1 cellular context compared by ENCODE assay signal in the genomic region with DNA sequence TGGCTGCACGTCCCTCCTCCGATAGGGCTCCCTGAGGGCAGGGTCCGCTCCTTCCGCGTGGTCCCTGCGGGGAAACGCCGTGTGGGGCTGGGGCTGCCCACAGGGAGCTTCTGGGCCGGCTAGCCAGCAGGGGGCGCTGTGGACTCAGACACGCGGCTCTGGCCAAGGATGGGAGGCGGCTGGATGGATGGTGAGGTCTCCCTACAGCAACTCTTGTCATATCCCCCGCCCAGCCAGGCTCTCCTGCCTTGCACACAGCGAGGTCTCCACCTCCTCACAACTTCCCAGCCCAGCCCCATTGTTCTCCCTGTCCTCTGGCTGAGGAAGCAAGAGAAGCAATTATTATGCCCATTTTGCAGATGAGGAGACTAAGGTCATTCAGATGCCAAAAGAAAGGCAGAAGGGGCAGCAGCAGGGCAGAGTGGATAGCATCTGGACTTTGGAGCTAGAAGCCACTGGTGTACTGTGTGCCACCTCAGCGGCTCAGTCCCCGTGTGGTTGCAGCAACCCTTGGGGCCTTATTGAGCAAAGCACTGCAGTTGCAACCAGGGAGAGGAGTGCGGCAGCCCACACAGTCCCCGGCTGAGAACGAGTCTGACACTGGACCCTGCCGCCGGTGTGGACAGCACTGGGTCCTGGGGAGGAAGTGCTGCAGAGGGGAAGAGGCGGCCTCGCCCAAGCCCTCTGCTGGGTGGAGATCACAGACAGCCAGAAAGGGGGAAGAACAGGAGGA.
TF ChIP-seq lines count a peak whose summit lies in the region.

No MANE protein-coding gene starts in this region.

TF ChIP-seq in HepG2, 621 proteins besides CTCF, POLR2A, EP300 and RAD21 (continued from another document and continues in another):
- TF ChIP-seq, protein P1, sequence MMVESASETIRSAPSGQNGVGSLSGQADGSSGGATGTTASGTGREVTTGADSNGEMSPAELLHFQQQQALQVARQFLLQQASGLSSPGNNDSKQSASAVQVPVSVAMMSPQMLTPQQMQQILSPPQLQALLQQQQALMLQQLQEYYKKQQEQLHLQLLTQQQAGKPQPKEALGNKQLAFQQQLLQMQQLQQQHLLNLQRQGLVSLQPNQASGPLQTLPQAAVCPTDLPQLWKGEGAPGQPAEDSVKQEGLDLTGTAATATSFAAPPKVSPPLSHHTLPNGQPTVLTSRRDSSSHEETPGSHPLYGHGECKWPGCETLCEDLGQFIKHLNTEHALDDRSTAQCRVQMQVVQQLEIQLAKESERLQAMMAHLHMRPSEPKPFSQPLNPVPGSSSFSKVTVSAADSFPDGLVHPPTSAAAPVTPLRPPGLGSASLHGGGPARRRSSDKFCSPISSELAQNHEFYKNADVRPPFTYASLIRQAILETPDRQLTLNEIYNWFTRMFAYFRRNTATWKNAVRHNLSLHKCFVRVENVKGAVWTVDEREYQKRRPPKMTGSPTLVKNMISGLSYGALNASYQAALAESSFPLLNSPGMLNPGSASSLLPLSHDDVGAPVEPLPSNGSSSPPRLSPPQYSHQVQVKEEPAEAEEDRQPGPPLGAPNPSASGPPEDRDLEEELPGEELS (CRISPR knock-in tag; IDR thresholded peaks at IDR 0.05): no peak
- TF ChIP-seq NR1H2 (CRISPR knock-in tag; IDR thresholded peaks at IDR 0.05; ENCODE audit: borderline replicate concordance, low read depth) (no peak), ZKSCAN1 (IDR thresholded peaks at IDR 0.05; ENCODE audit: low read length) (no peak), FOXC1 (CRISPR knock-in tag; IDR thresholded peaks at IDR 0.05; ENCODE audit: borderline replicate concordance) (peak; percentile 88), MBNL3 (CRISPR knock-in tag; conservative IDR thresholded peaks at IDR 0.05) (no peak), GABPB1 (CRISPR knock-in tag; IDR thresholded peaks at IDR 0.05) (peak; percentile 60; the same call in 1 of the 2 replicates), CHCHD3 (CRISPR knock-in tag; IDR thresholded peaks at IDR 0.05) (no peak), NONO (IDR thresholded peaks at IDR 0.05) (no peak), NONO (CRISPR knock-in tag; conservative IDR thresholded peaks at IDR 0.05) (peak; percentile 67), ZNF124 (CRISPR knock-in tag; IDR thresholded peaks at IDR 0.05) (0 out of 2 replicates have a peak, but pooled peaks have one; percentile 51), TARDBP (CRISPR knock-in tag; IDR thresholded peaks at IDR 0.05) (peak; percentile 42; the same call in 1 of the 2 replicates), HOXA5 (CRISPR knock-in tag; IDR thresholded peaks at IDR 0.05) (no peak), TP53 (CRISPR knock-in tag; conservative IDR thresholded peaks at IDR 0.05) (no peak), KMT2A (CRISPR knock-in tag; IDR thresholded peaks at IDR 0.05) (peak; percentile 31; the same call in 1 of the 2 replicates), ZNF263 (CRISPR knock-in tag; IDR thresholded peaks at IDR 0.05) (no peak), ZNF326 (CRISPR knock-in tag; IDR thresholded peaks at IDR 0.05; ENCODE audit: borderline replicate concordance) (no peak), SAP130 (CRISPR knock-in tag; IDR thresholded peaks at IDR 0.05; ENCODE audit: low read depth) (no peak), TBX3 (IDR thresholded peaks at IDR 0.05; ENCODE audit: borderline replicate concordance) (no peak), KLF6 (CRISPR knock-in tag; IDR thresholded peaks at IDR 0.05) (no peak), ZBTB7A (CRISPR knock-in tag; IDR thresholded peaks at IDR 0.05) (no peak), ARNTL (CRISPR knock-in tag; IDR thresholded peaks at IDR 0.05) (no peak), TCF7 (IDR thresholded peaks at IDR 0.05; ENCODE audit: low read depth) (no peak), HNRNPK (IDR thresholded peaks at IDR 0.05; ENCODE audit: low read depth, low read length, poor library complexity, severe bottlenecking) (no peak), ZSCAN25 (CRISPR knock-in tag; IDR thresholded peaks at IDR 0.05) (peak; percentile 73)
- TF ChIP-seq, protein P2, sequence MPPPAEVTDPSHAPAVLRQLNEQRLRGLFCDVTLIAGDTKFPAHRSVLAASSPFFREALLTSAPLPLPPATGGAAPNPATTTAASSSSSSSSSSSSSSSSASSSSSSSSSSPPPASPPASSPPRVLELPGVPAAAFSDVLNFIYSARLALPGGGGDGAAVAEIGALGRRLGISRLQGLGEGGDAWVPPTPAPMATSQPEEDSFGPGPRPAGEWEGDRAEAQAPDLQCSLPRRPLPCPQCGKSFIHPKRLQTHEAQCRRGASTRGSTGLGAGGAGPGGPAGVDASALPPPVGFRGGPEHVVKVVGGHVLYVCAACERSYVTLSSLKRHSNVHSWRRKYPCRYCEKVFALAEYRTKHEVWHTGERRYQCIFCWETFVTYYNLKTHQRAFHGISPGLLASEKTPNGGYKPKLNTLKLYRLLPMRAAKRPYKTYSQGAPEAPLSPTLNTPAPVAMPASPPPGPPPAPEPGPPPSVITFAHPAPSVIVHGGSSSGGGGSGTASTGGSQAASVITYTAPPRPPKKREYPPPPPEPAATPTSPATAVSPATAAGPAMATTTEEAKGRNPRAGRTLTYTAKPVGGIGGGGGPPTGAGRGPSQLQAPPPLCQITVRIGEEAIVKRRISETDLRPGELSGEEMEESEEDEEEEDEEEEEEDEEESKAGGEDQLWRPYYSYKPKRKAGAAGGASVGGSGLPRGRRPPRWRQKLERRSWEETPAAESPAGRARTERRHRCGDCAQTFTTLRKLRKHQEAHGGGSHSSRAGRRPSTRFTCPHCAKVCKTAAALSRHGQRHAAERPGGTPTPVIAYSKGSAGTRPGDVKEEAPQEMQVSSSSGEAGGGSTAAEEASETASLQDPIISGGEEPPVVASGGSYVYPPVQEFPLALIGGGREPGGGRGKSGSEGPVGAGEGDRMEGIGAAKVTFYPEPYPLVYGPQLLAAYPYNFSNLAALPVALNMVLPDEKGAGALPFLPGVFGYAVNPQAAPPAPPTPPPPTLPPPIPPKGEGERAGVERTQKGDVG (CRISPR knock-in tag; IDR thresholded peaks at IDR 0.05; ENCODE audit: borderline replicate concordance): peak; percentile 95; the same call in 1 of the 2 replicates
- TF ChIP-seq, protein P3, sequence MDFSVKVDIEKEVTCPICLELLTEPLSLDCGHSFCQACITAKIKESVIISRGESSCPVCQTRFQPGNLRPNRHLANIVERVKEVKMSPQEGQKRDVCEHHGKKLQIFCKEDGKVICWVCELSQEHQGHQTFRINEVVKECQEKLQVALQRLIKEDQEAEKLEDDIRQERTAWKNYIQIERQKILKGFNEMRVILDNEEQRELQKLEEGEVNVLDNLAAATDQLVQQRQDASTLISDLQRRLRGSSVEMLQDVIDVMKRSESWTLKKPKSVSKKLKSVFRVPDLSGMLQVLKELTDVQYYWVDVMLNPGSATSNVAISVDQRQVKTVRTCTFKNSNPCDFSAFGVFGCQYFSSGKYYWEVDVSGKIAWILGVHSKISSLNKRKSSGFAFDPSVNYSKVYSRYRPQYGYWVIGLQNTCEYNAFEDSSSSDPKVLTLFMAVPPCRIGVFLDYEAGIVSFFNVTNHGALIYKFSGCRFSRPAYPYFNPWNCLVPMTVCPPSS (IDR thresholded peaks at IDR 0.05): no peak
- TF ChIP-seq, protein P4, sequence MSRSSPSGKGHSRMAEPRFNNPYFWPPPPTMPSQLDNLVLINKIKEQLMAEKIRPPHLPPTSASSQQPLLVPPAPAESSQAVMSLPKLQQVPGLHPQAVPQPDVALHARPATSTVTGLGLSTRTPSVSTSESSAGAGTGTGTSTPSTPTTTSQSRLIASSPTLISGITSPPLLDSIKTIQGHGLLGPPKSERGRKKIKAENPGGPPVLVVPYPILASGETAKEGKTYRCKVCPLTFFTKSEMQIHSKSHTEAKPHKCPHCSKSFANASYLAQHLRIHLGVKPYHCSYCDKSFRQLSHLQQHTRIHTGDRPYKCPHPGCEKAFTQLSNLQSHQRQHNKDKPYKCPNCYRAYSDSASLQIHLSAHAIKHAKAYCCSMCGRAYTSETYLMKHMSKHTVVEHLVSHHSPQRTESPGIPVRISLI (CRISPR knock-in tag; IDR thresholded peaks at IDR 0.05; ENCODE audit: borderline replicate concordance): peak; percentile 22; the same call in 1 of the 2 replicates
- TF ChIP-seq, protein P5, sequence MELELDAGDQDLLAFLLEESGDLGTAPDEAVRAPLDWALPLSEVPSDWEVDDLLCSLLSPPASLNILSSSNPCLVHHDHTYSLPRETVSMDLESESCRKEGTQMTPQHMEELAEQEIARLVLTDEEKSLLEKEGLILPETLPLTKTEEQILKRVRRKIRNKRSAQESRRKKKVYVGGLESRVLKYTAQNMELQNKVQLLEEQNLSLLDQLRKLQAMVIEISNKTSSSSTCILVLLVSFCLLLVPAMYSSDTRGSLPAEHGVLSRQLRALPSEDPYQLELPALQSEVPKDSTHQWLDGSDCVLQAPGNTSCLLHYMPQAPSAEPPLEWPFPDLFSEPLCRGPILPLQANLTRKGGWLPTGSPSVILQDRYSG (CRISPR knock-in tag; IDR thresholded peaks at IDR 0.05): no peak
- TF ChIP-seq, protein P6, sequence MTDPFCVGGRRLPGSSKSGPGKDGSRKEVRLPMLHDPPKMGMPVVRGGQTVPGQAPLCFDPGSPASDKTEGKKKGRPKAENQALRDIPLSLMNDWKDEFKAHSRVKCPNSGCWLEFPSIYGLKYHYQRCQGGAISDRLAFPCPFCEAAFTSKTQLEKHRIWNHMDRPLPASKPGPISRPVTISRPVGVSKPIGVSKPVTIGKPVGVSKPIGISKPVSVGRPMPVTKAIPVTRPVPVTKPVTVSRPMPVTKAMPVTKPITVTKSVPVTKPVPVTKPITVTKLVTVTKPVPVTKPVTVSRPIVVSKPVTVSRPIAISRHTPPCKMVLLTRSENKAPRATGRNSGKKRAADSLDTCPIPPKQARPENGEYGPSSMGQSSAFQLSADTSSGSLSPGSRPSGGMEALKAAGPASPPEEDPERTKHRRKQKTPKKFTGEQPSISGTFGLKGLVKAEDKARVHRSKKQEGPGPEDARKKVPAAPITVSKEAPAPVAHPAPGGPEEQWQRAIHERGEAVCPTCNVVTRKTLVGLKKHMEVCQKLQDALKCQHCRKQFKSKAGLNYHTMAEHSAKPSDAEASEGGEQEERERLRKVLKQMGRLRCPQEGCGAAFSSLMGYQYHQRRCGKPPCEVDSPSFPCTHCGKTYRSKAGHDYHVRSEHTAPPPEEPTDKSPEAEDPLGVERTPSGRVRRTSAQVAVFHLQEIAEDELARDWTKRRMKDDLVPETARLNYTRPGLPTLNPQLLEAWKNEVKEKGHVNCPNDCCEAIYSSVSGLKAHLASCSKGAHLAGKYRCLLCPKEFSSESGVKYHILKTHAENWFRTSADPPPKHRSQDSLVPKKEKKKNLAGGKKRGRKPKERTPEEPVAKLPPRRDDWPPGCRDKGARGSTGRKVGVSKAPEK (CRISPR knock-in tag; IDR thresholded peaks at IDR 0.05; ENCODE audit: borderline replicate concordance): no peak
- TF ChIP-seq, protein P7, sequence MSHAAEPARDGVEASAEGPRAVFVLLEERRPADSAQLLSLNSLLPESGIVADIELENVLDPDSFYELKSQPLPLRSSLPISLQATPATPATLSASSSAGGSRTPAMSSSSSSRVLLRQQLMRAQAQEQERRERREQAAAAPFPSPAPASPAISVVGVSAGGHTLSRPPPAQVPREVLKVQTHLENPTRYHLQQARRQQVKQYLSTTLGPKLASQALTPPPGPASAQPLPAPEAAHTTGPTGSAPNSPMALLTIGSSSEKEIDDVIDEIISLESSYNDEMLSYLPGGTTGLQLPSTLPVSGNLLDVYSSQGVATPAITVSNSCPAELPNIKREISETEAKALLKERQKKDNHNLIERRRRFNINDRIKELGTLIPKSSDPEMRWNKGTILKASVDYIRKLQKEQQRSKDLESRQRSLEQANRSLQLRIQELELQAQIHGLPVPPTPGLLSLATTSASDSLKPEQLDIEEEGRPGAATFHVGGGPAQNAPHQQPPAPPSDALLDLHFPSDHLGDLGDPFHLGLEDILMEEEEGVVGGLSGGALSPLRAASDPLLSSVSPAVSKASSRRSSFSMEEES (CRISPR knock-in tag; IDR thresholded peaks at IDR 0.05): no peak
- TF ChIP-seq, protein P8, sequence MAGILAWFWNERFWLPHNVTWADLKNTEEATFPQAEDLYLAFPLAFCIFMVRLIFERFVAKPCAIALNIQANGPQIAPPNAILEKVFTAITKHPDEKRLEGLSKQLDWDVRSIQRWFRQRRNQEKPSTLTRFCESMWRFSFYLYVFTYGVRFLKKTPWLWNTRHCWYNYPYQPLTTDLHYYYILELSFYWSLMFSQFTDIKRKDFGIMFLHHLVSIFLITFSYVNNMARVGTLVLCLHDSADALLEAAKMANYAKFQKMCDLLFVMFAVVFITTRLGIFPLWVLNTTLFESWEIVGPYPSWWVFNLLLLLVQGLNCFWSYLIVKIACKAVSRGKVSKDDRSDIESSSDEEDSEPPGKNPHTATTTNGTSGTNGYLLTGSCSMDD (CRISPR knock-in tag; IDR thresholded peaks at IDR 0.05): no peak
- TF ChIP-seq, protein P9, sequence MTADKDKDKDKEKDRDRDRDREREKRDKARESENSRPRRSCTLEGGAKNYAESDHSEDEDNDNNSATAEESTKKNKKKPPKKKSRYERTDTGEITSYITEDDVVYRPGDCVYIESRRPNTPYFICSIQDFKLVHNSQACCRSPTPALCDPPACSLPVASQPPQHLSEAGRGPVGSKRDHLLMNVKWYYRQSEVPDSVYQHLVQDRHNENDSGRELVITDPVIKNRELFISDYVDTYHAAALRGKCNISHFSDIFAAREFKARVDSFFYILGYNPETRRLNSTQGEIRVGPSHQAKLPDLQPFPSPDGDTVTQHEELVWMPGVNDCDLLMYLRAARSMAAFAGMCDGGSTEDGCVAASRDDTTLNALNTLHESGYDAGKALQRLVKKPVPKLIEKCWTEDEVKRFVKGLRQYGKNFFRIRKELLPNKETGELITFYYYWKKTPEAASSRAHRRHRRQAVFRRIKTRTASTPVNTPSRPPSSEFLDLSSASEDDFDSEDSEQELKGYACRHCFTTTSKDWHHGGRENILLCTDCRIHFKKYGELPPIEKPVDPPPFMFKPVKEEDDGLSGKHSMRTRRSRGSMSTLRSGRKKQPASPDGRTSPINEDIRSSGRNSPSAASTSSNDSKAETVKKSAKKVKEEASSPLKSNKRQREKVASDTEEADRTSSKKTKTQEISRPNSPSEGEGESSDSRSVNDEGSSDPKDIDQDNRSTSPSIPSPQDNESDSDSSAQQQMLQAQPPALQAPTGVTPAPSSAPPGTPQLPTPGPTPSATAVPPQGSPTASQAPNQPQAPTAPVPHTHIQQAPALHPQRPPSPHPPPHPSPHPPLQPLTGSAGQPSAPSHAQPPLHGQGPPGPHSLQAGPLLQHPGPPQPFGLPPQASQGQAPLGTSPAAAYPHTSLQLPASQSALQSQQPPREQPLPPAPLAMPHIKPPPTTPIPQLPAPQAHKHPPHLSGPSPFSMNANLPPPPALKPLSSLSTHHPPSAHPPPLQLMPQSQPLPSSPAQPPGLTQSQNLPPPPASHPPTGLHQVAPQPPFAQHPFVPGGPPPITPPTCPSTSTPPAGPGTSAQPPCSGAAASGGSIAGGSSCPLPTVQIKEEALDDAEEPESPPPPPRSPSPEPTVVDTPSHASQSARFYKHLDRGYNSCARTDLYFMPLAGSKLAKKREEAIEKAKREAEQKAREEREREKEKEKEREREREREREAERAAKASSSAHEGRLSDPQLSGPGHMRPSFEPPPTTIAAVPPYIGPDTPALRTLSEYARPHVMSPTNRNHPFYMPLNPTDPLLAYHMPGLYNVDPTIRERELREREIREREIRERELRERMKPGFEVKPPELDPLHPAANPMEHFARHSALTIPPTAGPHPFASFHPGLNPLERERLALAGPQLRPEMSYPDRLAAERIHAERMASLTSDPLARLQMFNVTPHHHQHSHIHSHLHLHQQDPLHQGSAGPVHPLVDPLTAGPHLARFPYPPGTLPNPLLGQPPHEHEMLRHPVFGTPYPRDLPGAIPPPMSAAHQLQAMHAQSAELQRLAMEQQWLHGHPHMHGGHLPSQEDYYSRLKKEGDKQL (CRISPR knock-in tag; IDR thresholded peaks at IDR 0.05; ENCODE audit: low read depth): no peak
